ENCODE assay signal across 27 cellular contexts in the genomic region with DNA sequence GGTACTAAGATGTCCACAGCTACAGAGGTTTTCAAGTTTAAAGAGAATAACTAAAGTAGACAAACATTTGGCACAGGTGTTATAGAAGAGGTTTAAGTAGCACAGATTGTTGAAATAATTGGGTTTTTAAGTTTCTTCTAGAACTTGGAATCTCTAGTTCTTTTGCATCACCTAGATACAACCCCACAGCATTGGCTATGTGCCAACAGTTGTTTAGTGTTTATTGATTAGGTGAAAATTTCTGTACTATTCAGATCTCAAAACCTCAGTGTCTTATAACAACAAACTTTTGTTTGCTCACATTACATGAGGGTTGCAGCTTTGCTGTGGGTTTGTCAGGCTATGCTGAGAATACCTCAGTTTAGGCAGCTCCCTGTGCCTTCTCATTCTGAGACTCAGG.
"Had no signal": no experiment of that assay in that cellular context is flagged by ENCODE, and none has a peak within 500 bp of the region (broad histone marks: within the 10 kb centered on the region; RNA-seq: fewer than 3 reads in every experiment).

No MANE protein-coding gene starts in this region.

- H3K9me3 ChIP-seq: ovary, psoas muscle, right lobe of liver, suprapubic skin, testis, tibial artery, transverse colon, upper lobe of right lung, uterus had no signal

- DNase-seq: natural killer cell; occipital lobe; ovary; posterior cingulate gyrus; psoas muscle; right cardiac atrium; right lobe of liver; spleen; stimulated activated CD4-positive, alpha-beta T cell treated with anti-CD3 and anti-CD28 coated beads, Interleukin-12 subunit alpha, Interleukin-12 subunit beta, amount 100 ng/mL, for 4 hours; stimulated activated CD4-positive, alpha-beta T cell treated with anti-CD3 and anti-CD28 coated beads, Interleukin-1b, Interleukin-23, amount 100 ng/mL, for 48 hours; stimulated activated CD4-positive, alpha-beta T cell treated with anti-CD3 and anti-CD28 coated beads, Interleukin-4, amount 100 ng/mL, for 1 hour; stimulated activated CD4-positive, alpha-beta T cell treated with anti-CD3 and anti-CD28 coated beads, Interleukin-4, amount 100 ng/mL, for 4 hours; stimulated activated CD8-positive, alpha-beta memory T cell treated with anti-CD3 and anti-CD28 coated beads, Interleukin-4, amount 100 ng/mL, for 48 hours; stimulated activated naive CD4-positive, alpha-beta T cell; stimulated activated naive CD8-positive, alpha-beta T cell treated with anti-CD3 and anti-CD28 coated beads, Interleukin-15, amount 100 ng/mL, for 72 hours; stimulated activated naive CD8-positive, alpha-beta T cell treated with anti-CD3 and anti-CD28 coated beads, Interleukin-15, Interleukin-2, amounts not matched to agents 100 U/mL and 50 U/mL, for 24 hours; substantia nigra; testis; tibial artery; transverse colon; upper lobe of right lung; uterus had no signal

- H3K4me1 ChIP-seq: neural progenitor cell, parathyroid adenoma, psoas muscle, right lobe of liver, spleen, testis, transverse colon, upper lobe of right lung, uterus had no signal

- H3K27me3 ChIP-seq: neural progenitor cell, ovary, right lobe of liver, spleen, suprapubic skin, testis, tibial artery, transverse colon, upper lobe of right lung, uterus had no signal

- H3K36me3 ChIP-seq: neural progenitor cell, ovary, right lobe of liver, spleen, suprapubic skin, tibial artery, transverse colon, upper lobe of right lung, uterus had no signal

- H3K4me3 ChIP-seq: neural progenitor cell, ovary, psoas muscle, right lobe of liver, skin epidermis, smooth muscle cell, spleen, suprapubic skin, testis, tibial artery, transverse colon, upper lobe of right lung, uterus had no signal

- H3K27ac ChIP-seq: neural progenitor cell, ovary, parathyroid adenoma, psoas muscle, right lobe of liver, skin epidermis, spleen, suprapubic skin, testis, tibial artery, transverse colon, upper lobe of right lung, uterus had no signal
